In genomic region chr15:69118089-69118488, GRCh38 we compare ENCODE assay signal across 24 cellular contexts. TPM values are rescaled to one million over a fixed set of nuclear protein-coding genes. Genes with fewer than 3 reads are reported as not detected.
A peak's percentile ranks its signal among the peaks of the same experiment; 100 is the strongest.
DNase-seq lines count a peak whose midpoint lies in the region; ATAC-seq and TF ChIP-seq lines count a peak whose summit lies in the region.
"Had no signal": no experiment of that assay in that cellular context is flagged by ENCODE, and none has a peak within 500 bp of the region (broad histone marks: within the 10 kb centered on the region; RNA-seq: fewer than 3 reads in every experiment).

No MANE protein-coding gene starts in this region.

- DNase-seq in NCI-H1417 (lab: John Stamatoyannopoulos, UW) (peak in 2 of 3 experiments; percentile 34 to 63), NCI-H1417 treated with DMSO at 0.1 percent for 48 hours (lab: John Stamatoyannopoulos, UW) (no peak), cerebellar cortex (ENCODE audit: low spot score) (peak; percentile 69), islet precursor cell (peak; percentile 78), PC-9 (no peak), T-helper 9 cell (no peak), right lobe of liver (no peak)
- DNase-seq: 8988T; activated CD4-positive, alpha-beta memory T cell treated with anti-CD3 and anti-CD28 coated beads, Interleukin-2, amount 10 ng/mL, durations not matched to agents 7 days and 5 days; AML-193; CD8-positive, alpha-beta memory T cell; DMS53; HFFc6; MG63; mucosa of descending colon; NCI-H345; spleen; stimulated activated CD4-positive, alpha-beta T cell treated with anti-CD3 and anti-CD28 coated beads, Interleukin-4, amount 100 ng/mL, for 24 hours; upper lobe of right lung; WERI-Rb-1 had no signal

- no peak overlapping the region for H3K4me2 ChIP-seq in PC-9

- WGBS in right lobe of liver (ENCODE audit: insufficient coverage, low coverage, low lambda C conversion rate, missing lambda C conversion rate): 43% methylated on average over 4 of the region's 4 CpGs

- H3F3A ChIP-seq in PC-9 (ENCODE audit: insufficient read depth, low read depth): no peaks in the 10 kb centered on the region

- H2AFZ ChIP-seq in PC-9: no peak overlapping the region

- TF ChIP-seq CTCF in PC-9 (conservative IDR thresholded peaks at IDR 0.05) (no peak), right lobe of liver (IDR thresholded peaks at IDR 0.05) (no peak)

- H3K4me3 ChIP-seq in PC-9: no peak overlapping the region
- no peak overlapping the region for H3K4me3 ChIP-seq in right lobe of liver
- H3K4me3 ChIP-seq: esophagus muscularis mucosa, MG63, mucosa of descending colon, prostate gland, spleen, upper lobe of right lung had no signal

- H3K36me3 ChIP-seq in PC-9 (ENCODE audit: low read depth): no peaks in the 10 kb centered on the region
- H3K36me3 ChIP-seq in right lobe of liver: no peaks in the 10 kb centered on the region
- H3K36me3 ChIP-seq: esophagus muscularis mucosa, MG63, prostate gland, spleen, upper lobe of right lung, WERI-Rb-1 had no signal

- POLR2A ChIA-PET in PC-9 (lab: Charles Lee; ENCODE audit: unreplicated experiment): interaction anchor here (1.0 kb wide), 1 partner anchor 42 kb away, joined by 5 read pairs; the partner anchor contains the start of gene GLCE

- no peaks in the 10 kb centered on the region for H3K9me3 ChIP-seq in PC-9 (ENCODE audit: insufficient read depth, low read depth)
- no peaks in the 10 kb centered on the region for H3K9me3 ChIP-seq in right lobe of liver
- H3K9me3 ChIP-seq: esophagus muscularis mucosa, MG63, mucosa of descending colon, prostate gland, spleen, upper lobe of right lung had no signal

- BruUV-seq in PC-9 (replicated peaks; lab: Mats Ljungman, UMichigan): no TSS peak

- CTCF ChIA-PET in PC-9 (lab: Charles Lee): interaction anchor here (0.5 kb wide), 1 partner anchor 11 kb away, joined by 3 read pairs; no protein-coding TSS in a partner anchor

- no peaks in the 10 kb centered on the region for H3K9me2 ChIP-seq in PC-9 (ENCODE audit: insufficient read depth)

- no peaks in the 10 kb centered on the region for H3K27me3 ChIP-seq in PC-9 (ENCODE audit: insufficient read depth, low read depth)
- no peaks in the 10 kb centered on the region for H3K27me3 ChIP-seq in right lobe of liver
- H3K27me3 ChIP-seq: upper lobe of right lung had no signal

- no peaks in the 10 kb centered on the region for H3K79me2 ChIP-seq in PC-9 (ENCODE audit: low read depth)

- H4K20me1 ChIP-seq in PC-9 (ENCODE audit: insufficient read depth): no peaks in the 10 kb centered on the region

- intact Hi-C loops in PC-9 (cut with micrococcal nuclease; ENCODE audit: unreplicated experiment): no loop called here
- intact Hi-C loops in right lobe of liver (cut with DNase I): no loop called here

- TF ChIP-seq POLR2A in right lobe of liver (IDR thresholded peaks at IDR 0.05): no peak

- H3K4me1 ChIP-seq in PC-9 (replicated peaks; ENCODE audit: insufficient read depth) (peaks cover 19% of the 10 kb centered on the region; the same call in 1 of the 2 replicates), right lobe of liver (no peaks in the 10 kb centered on the region)
- H3K4me1 ChIP-seq: esophagus muscularis mucosa, prostate gland, spleen, upper lobe of right lung had no signal

- ATAC-seq in HG02623 (IDR thresholded peaks at IDR 0.05; ENCODE audit: unreplicated experiment) (no peak), right lobe of liver (no peak)
- ATAC-seq: left lobe of liver, mucosa of descending colon had no signal

- no peak overlapping the region for H3K27ac ChIP-seq in PC-9
- H3K27ac ChIP-seq in right lobe of liver: no peak overlapping the region
- H3K27ac ChIP-seq: esophagus muscularis mucosa, prostate gland, spleen, upper lobe of right lung, WERI-Rb-1 had no signal

RNA-seq across cellular contexts. Expression of gene GLCE, which starts 42.3 kb away (rescaled TPM):
- 24.7 and 31.3 TPM in 2 replicates for total RNA-seq in PC-9 (2021)
- 10 to 100 TPM in 5 of 6 experiments, 1 to 10 TPM in 1; 8.1 to 23.5 (median 15.4) TPM for total RNA-seq in right lobe of liver

Comparison
In these comparisons a context has a peak if more than half of its experiments do, and no peak if none do; other contexts are left out.
1. DNase-seq: peak in NCI-H1417 (2 of 3), cerebellar cortex (single experiment) and islet precursor cell (single experiment); none in NCI-H1417 treated with DMSO at 0.1 percent for 48 hours (single experiment), PC-9 (0 of 2), T-helper 9 cell (single experiment) and right lobe of liver (0 of 3).